ENCODE assay signal across 14 cellular contexts in genomic region chr9:120733190-120733589, GRCh38. TPM values are rescaled to one million over a fixed set of nuclear protein-coding genes. Genes with fewer than 3 reads are reported as not detected.
A peak's percentile ranks its signal among the peaks of the same experiment; 100 is the strongest.
DNase-seq lines count a peak whose midpoint lies in the region; ATAC-seq and TF ChIP-seq lines count a peak whose summit lies in the region.
"Had no signal": no experiment of that assay in that cellular context is flagged by ENCODE, and none has a peak within 500 bp of the region (broad histone marks: within the 10 kb centered on the region; RNA-seq: fewer than 3 reads in every experiment).

No MANE protein-coding gene starts in this region.

- peak; percentile 97 for ATAC-seq in body of pancreas
- peak; percentile 37 for ATAC-seq in left ventricle myocardium superior
- no peak for ATAC-seq in HG02642 (IDR thresholded peaks at IDR 0.05; ENCODE audit: poor library complexity, unreplicated experiment)
- ATAC-seq in activated T-helper 17 cell treated with anti-CD3 and anti-CD28 coated beads, Interleukin-2, amount 50 U/mL, for 72 hours (replicated peaks) = no peak
- ATAC-seq in HG02571 (IDR thresholded peaks at IDR 0.05; ENCODE audit: unreplicated experiment) = no peak
- ATAC-seq: activated naive CD8-positive, alpha-beta T cell treated with anti-CD3 and anti-CD28 coated beads, Interleukin-2, amount 50 U/mL, for 24 hours had no signal

- peaks cover 32% of the 10 kb centered on the region for H3K4me1 ChIP-seq in body of pancreas
- H3K4me1 ChIP-seq in osteoblast (ENCODE audit: insufficient read depth, low read length) = peaks cover 17% of the 10 kb centered on the region
- peaks cover 24% of the 10 kb centered on the region for H3K4me1 ChIP-seq in SJCRH30
- H3K4me1 ChIP-seq: parathyroid adenoma had no signal

- no peaks in the 10 kb centered on the region for H3K27me3 ChIP-seq in body of pancreas
- H3K27me3 ChIP-seq in osteoblast (ENCODE audit: insufficient read depth, low read length) = no peaks in the 10 kb centered on the region
- no peaks in the 10 kb centered on the region for H3K27me3 ChIP-seq in SJCRH30

- DNase-seq in CD14-positive monocyte (ENCODE audit: low spot score) (no peak), body of pancreas (peak; percentile 84 to 94 (median 89)), left ventricle myocardium superior (no peak), osteoblast (ENCODE audit: insufficient read length, low spot score, missing footprints) (peak; percentile 91), SJCRH30 (no peak)
- DNase-seq: activated CD8-positive, alpha-beta memory T cell treated with anti-CD3 and anti-CD28 coated beads for 24 hours; activated naive CD8-positive, alpha-beta T cell treated with anti-CD3 and anti-CD28 coated beads, Interleukin-2, amount 50 U/mL, for 24 hours; NCI-H2029; T-helper 2 cell had no signal

- TF ChIP-seq POLR2A in body of pancreas (IDR thresholded peaks at IDR 0.05) = no peak

- peak overlapping the region; percentile 59 to 94 (median 86) for H3K27ac Mint-ChIP-seq in CD14-positive monocyte
- H3K27ac Mint-ChIP-seq in activated T-helper 17 cell treated with anti-CD3 and anti-CD28 coated beads, Interleukin-2, amount 50 U/mL, for 72 hours = no peak overlapping the region
- H3K27ac Mint-ChIP-seq: activated naive CD8-positive, alpha-beta T cell treated with anti-CD3 and anti-CD28 coated beads, Interleukin-2, amount 50 U/mL, for 24 hours; B cell had no signal

- H3K27me3 Mint-ChIP-seq in CD14-positive monocyte (ENCODE audit: low read depth in 3 of 3) = no peaks in the 10 kb centered on the region
- no peaks in the 10 kb centered on the region for H3K27me3 Mint-ChIP-seq in activated T-helper 17 cell treated with anti-CD3 and anti-CD28 coated beads, Interleukin-2, amount 50 U/mL, for 72 hours
- H3K27me3 Mint-ChIP-seq: activated naive CD8-positive, alpha-beta T cell treated with anti-CD3 and anti-CD28 coated beads, Interleukin-2, amount 50 U/mL, for 24 hours; B cell had no signal

- H4K20me1 ChIP-seq in osteoblast (ENCODE audit: insufficient read depth, low read length) = no peaks in the 10 kb centered on the region

- no peaks in the 10 kb centered on the region for H3K9me3 ChIP-seq in body of pancreas
- no peaks in the 10 kb centered on the region for H3K9me3 ChIP-seq in osteoblast (ENCODE audit: low read depth, low read length)
- H3K9me3 ChIP-seq in SJCRH30 (replicated peaks) = no peaks in the 10 kb centered on the region

- TF ChIP-seq CTCF in CD14-positive monocyte (IDR thresholded peaks at IDR 0.05) (no peak), body of pancreas (IDR thresholded peaks at IDR 0.05) (no peak), osteoblast (IDR thresholded peaks at IDR 0.05; ENCODE audit: extremely low read depth, low read depth, low read length) (no peak)

- H3K4me1 Mint-ChIP-seq in CD14-positive monocyte = peaks cover 91% of the 10 kb centered on the region
- no peaks in the 10 kb centered on the region for H3K4me1 Mint-ChIP-seq in activated T-helper 17 cell treated with anti-CD3 and anti-CD28 coated beads, Interleukin-2, amount 50 U/mL, for 72 hours
- H3K4me1 Mint-ChIP-seq: activated naive CD8-positive, alpha-beta T cell treated with anti-CD3 and anti-CD28 coated beads, Interleukin-2, amount 50 U/mL, for 24 hours had no signal

- no peaks in the 10 kb centered on the region for H3K36me3 ChIP-seq in body of pancreas (replicated peaks in 1 of 2; ENCODE audit: insufficient read depth in 1 of 2, low read depth in 2 of 2)
- no peaks in the 10 kb centered on the region for H3K36me3 ChIP-seq in osteoblast (ENCODE audit: insufficient read depth, low read length)
- H3K36me3 ChIP-seq in SJCRH30 = no peaks in the 10 kb centered on the region

- no peaks in the 10 kb centered on the region for H3K79me2 ChIP-seq in osteoblast (ENCODE audit: insufficient read depth, low read length)
- H3K79me2 ChIP-seq: parathyroid adenoma had no signal

- no peak overlapping the region for H3K4me3 Mint-ChIP-seq in CD14-positive monocyte
- H3K4me3 Mint-ChIP-seq in activated T-helper 17 cell treated with anti-CD3 and anti-CD28 coated beads, Interleukin-2, amount 50 U/mL, for 72 hours = no peak overlapping the region
- H3K4me3 Mint-ChIP-seq: activated naive CD8-positive, alpha-beta T cell treated with anti-CD3 and anti-CD28 coated beads, Interleukin-2, amount 50 U/mL, for 24 hours; B cell had no signal

- H2AFZ ChIP-seq in osteoblast (ENCODE audit: low read length) = no peak overlapping the region
- H2AFZ ChIP-seq: parathyroid adenoma had no signal

- WGBS in body of pancreas, 2 donors = 29 to 58% methylated on average over 5 of the region's 5 CpGs

- H3K9me3 Mint-ChIP-seq in CD14-positive monocyte = peaks cover 0 to 14% (median 3%) of the 10 kb centered on the region in 7 donors
- H3K9me3 Mint-ChIP-seq in activated T-helper 17 cell treated with anti-CD3 and anti-CD28 coated beads, Interleukin-2, amount 50 U/mL, for 72 hours = no peaks in the 10 kb centered on the region
- H3K9me3 Mint-ChIP-seq: activated naive CD8-positive, alpha-beta T cell treated with anti-CD3 and anti-CD28 coated beads, Interleukin-2, amount 50 U/mL, for 24 hours had no signal

- no peak overlapping the region for H3K4me3 ChIP-seq in body of pancreas
- no peak overlapping the region for H3K4me3 ChIP-seq in osteoblast (ENCODE audit: insufficient read depth, low read length)
- no peak overlapping the region for H3K4me3 ChIP-seq in SJCRH30

- peak overlapping the region in 3 of 4 donors; percentile 47 to 64 (median 49) for H3K27ac ChIP-seq in body of pancreas
- H3K27ac ChIP-seq in osteoblast (ENCODE audit: low read depth, low read length) = no peak overlapping the region
- no peak overlapping the region for H3K27ac ChIP-seq in SJCRH30
- H3K27ac ChIP-seq: parathyroid adenoma had no signal

- intact Hi-C loops in CD14-positive monocyte (cut with micrococcal nuclease) (loop anchor here in 1 of 2 donors (10.0 kb wide), 2 partner anchors 48 to 52 kb away; no protein-coding TSS in a partner anchor), body of pancreas (cut with DNase I) (no loop called here), left ventricle myocardium superior (cut with micrococcal nuclease) (no loop called here)

- H3K4me2 ChIP-seq in osteoblast (ENCODE audit: insufficient read depth, low read length) = peak overlapping the region; percentile 16

- peaks cover 0 to 4% of the 10 kb centered on the region in 2 donors for H3K36me3 Mint-ChIP-seq in CD14-positive monocyte
- H3K36me3 Mint-ChIP-seq in activated T-helper 17 cell treated with anti-CD3 and anti-CD28 coated beads, Interleukin-2, amount 50 U/mL, for 72 hours (ENCODE audit: low read depth) = no peaks in the 10 kb centered on the region

RNA-seq across cellular contexts. Expression of gene MEGF9, which starts 18.9 kb away (rescaled TPM):
- polyA plus RNA-seq in CD14-positive monocyte = 10 to 100 TPM; 89.7 to 92.8 TPM
- 1 to 10 TPM; 9.6 to 9.9 TPM for total RNA-seq in body of pancreas
- total RNA-seq in left ventricle myocardium superior = 32.8 TPM
- total RNA-seq in osteoblast = 10.9 and 11.8 TPM in 2 replicates
- 1 to 10 TPM; 3.3 to 4.1 TPM for total RNA-seq in activated T-helper 17 cell treated with anti-CD3 and anti-CD28 coated beads, Interleukin-2, amount 50 U/mL, for 72 hours
- 10.1 and 12.8 TPM in 2 replicates for total RNA-seq in SJCRH30 (2014; rRNA removed; shearing (Covaris generic))

Comparison
In these comparisons a context has a peak if more than half of its experiments do, and no peak if none do; other contexts are left out.
1. DNase-seq: peak in body of pancreas (4 of 4) and osteoblast (single experiment); none in CD14-positive monocyte (single experiment), left ventricle myocardium superior (single experiment) and SJCRH30 (0 of 2).
2. ATAC-seq: peak in body of pancreas (single experiment) and left ventricle myocardium superior (single experiment); none in HG02642 (single experiment), activated T-helper 17 cell treated with anti-CD3 and anti-CD28 coated beads, Interleukin-2, amount 50 U/mL, for 72 hours (single experiment) and HG02571 (single experiment).
3. H3K27ac ChIP-seq: peak in body of pancreas (3 of 4); none in osteoblast (single experiment) and SJCRH30 (single experiment).